Comparison of ENCODE assay signal across 15 cellular contexts in genomic region chrX:149573456-149573855, GRCh38. TPM values are rescaled to one million over a fixed set of nuclear protein-coding genes. Genes with fewer than 3 reads are reported as not detected.
DNase-seq lines count a peak whose midpoint lies in the region; ATAC-seq, FAIRE-seq and TF ChIP-seq lines count a peak whose summit lies in the region.
"Not testable (repeated sequence)": the region's sequence is repeated elsewhere in the genome, so short reads cannot be mapped to it uniquely, and the experiment has no call there.
"Had no signal": no experiment of that assay in that cellular context is flagged by ENCODE, and none has a peak within 500 bp of the region (broad histone marks: within the 10 kb centered on the region; RNA-seq: fewer than 3 reads in every experiment).

No MANE protein-coding gene starts in this region.

- not testable (repeated sequence) for H3K4me3 ChIP-seq in A549; right cardiac atrium (ENCODE audit: low read length)

- TF ChIP-seq CTCF in A549 (IDR thresholded peaks at IDR 0.05) = not testable (repeated sequence)

- CTCF ChIA-PET in A549 (lab: Yijun Ruan, JAX); activated CD4-positive, alpha-beta T cell treated with anti-CD3 and anti-CD28 coated beads for 36 hours (lab: Charles Lee): not testable (repeated sequence)

- not testable (repeated sequence) for H3K27me3 Mint-ChIP-seq in activated CD4-positive, alpha-beta T cell treated with anti-CD3 and anti-CD28 coated beads for 36 hours

- H3K4me1 Mint-ChIP-seq in activated CD4-positive, alpha-beta T cell treated with anti-CD3 and anti-CD28 coated beads for 36 hours = peaks cover 18% of the 10 kb centered on the region

- H3K27ac Mint-ChIP-seq in activated CD4-positive, alpha-beta T cell treated with anti-CD3 and anti-CD28 coated beads for 36 hours = not testable (repeated sequence)

- no CpG with 5 or more reads among the region's 1 CpG for WGBS in A549 (ENCODE audit: missing lambda C conversion rate)
- WGBS in right cardiac atrium = no CpG with 5 or more reads among the region's 1 CpG

- H3K4me2 ChIP-seq in A549 = not testable (repeated sequence)

- TF ChIP-seq RAD21 in A549 (conservative IDR thresholded peaks at IDR 0.05 in 1 of 2, IDR thresholded peaks at IDR 0.05 in 1 of 2) = not testable (repeated sequence)

- not testable (repeated sequence) for H3K27ac ChIP-seq in A549; right cardiac atrium (ENCODE audit: low read length)

- DNase-seq in A549 (ENCODE audit: low read depth in 1 of 2, low spot score in 1 of 2); activated CD4-positive, alpha-beta T cell treated with anti-CD3 and anti-CD28 coated beads for 36 hours; right cardiac atrium: not testable (repeated sequence)

- H3K4me1 ChIP-seq in A549; right cardiac atrium (ENCODE audit: control insufficient read depth, insufficient read depth, low read length): not testable (repeated sequence)

- intact Hi-C loops in activated CD4-positive, alpha-beta T cell treated with anti-CD3 and anti-CD28 coated beads for 36 hours (cut with DNase I, micrococcal nuclease); right cardiac atrium (cut with DNase I): not testable (repeated sequence)

- not testable (repeated sequence) for H3K27me3 ChIP-seq in right cardiac atrium (ENCODE audit: control insufficient read depth, insufficient read depth)

- ATAC-seq in A549 = peak; percentile 30 to 66; a peak in 2 of 6 replicates
- peak; percentile 100 for ATAC-seq in GM18909 (IDR thresholded peaks at IDR 0.05; ENCODE audit: poor library complexity, unreplicated experiment)
- peak; percentile 100 for ATAC-seq in GM21367 (IDR thresholded peaks at IDR 0.05; ENCODE audit: unreplicated experiment)
- peak; percentile 100 for ATAC-seq in HG02610 (IDR thresholded peaks at IDR 0.05; ENCODE audit: unreplicated experiment)
- ATAC-seq in HG03039 (IDR thresholded peaks at IDR 0.05; ENCODE audit: unreplicated experiment) = peak; percentile 100
- ATAC-seq in HG03432 (IDR thresholded peaks at IDR 0.05; ENCODE audit: unreplicated experiment) = peak; percentile 100
- peak; percentile 98 for ATAC-seq in activated CD4-positive, alpha-beta T cell treated with anti-CD3 and anti-CD28 coated beads for 36 hours
- peak; percentile 67 to 91 for ATAC-seq in right cardiac atrium

- H3K4me3 Mint-ChIP-seq in activated CD4-positive, alpha-beta T cell treated with anti-CD3 and anti-CD28 coated beads for 36 hours = not testable (repeated sequence)

- not testable (repeated sequence) for H3K36me3 Mint-ChIP-seq in activated CD4-positive, alpha-beta T cell treated with anti-CD3 and anti-CD28 coated beads for 36 hours (ENCODE audit: low read depth)

- not testable (repeated sequence) for H3K9me3 ChIP-seq in A549; right cardiac atrium (ENCODE audit: control insufficient read depth, low read length)

- not testable (repeated sequence) for H3K9me3 Mint-ChIP-seq in activated CD4-positive, alpha-beta T cell treated with anti-CD3 and anti-CD28 coated beads for 36 hours (ENCODE audit: low read depth)

- FAIRE-seq in A549 (lab: Jason Lieb, UNC) = not testable (repeated sequence)

- not testable (repeated sequence) for TF ChIP-seq POLR2A in A549 (IDR thresholded peaks at IDR 0.05; ENCODE audit: low read length)

- not testable (repeated sequence) for TF ChIP-seq EP300 in A549 (IDR thresholded peaks at IDR 0.05)

- POLR2A ChIA-PET in A549 (lab: Yijun Ruan, JAX); activated CD4-positive, alpha-beta T cell treated with anti-CD3 and anti-CD28 coated beads for 36 hours (lab: Charles Lee): not testable (repeated sequence)

RNA-seq across cellular contexts. Expression of gene MAGEA9B, which starts 13.8 kb away (rescaled TPM):
- polyA plus RNA-seq in A549 (2011; rRNA removed) (0.08 TPM in 1 of 2 replicates, not detected in the other), A549 (2017; fragmentation: RNase III; extraction: RNeasy Plus Mini Kit Qiagen cat#74134 plus additional on column Dnase treatment) (not detected in 3 replicates), right cardiac atrium (not detected)
- polyA plus RNA-seq in A549 (2012; cell fraction: cytosol; rRNA removed) = 0.06 and 0.07 TPM in 2 replicates
- 0.06 and 0.32 TPM in 2 replicates for polyA plus RNA-seq in A549 (2012; cell fraction: nucleus; rRNA removed)
- not detected in 2 replicates for polyA minus RNA-seq in A549 (2011; rRNA and poly(A)+ RNA removed)
- not detected for total RNA-seq in activated CD4-positive, alpha-beta T cell treated with anti-CD3 and anti-CD28 coated beads for 36 hours
- not detected for total RNA-seq in right cardiac atrium
- total RNA-seq: esophagus muscularis mucosa, glomerular endothelial cell, left ventricle myocardium inferior, mononuclear cell, Peyer's patch, renal cortical epithelial cell, tibial nerve had no signal

RNA-seq across cellular contexts. Expression of gene HSFX2, which starts 21.7 kb away (rescaled TPM):
- polyA plus RNA-seq in A549 (2011; rRNA removed) = not detected in 2 replicates
- 0.11 and 0.35 TPM in 2 replicates for polyA plus RNA-seq in A549 (2012; cell fraction: cytosol; rRNA removed)
- 0.18 and 0.91 TPM in 2 replicates for polyA plus RNA-seq in A549 (2012; cell fraction: nucleus; rRNA removed)
- polyA plus RNA-seq in A549 (2017; fragmentation: RNase III; extraction: RNeasy Plus Mini Kit Qiagen cat#74134 plus additional on column Dnase treatment) = 0.08 to 0.18 TPM (median 0.10 TPM) in 3 replicates
- polyA minus RNA-seq in A549 (2011; rRNA and poly(A)+ RNA removed) = 0.44 TPM in 1 of 2 replicates, not detected in the other
- total RNA-seq in activated CD4-positive, alpha-beta T cell treated with anti-CD3 and anti-CD28 coated beads for 36 hours = not detected
- total RNA-seq in right cardiac atrium = 1 to 10 TPM in 2 of 4 donors, not detected in 2; 1.1 to 1.3 TPM
- 0.77 TPM for polyA plus RNA-seq in right cardiac atrium
- total RNA-seq: left ventricle myocardium inferior, renal cortical epithelial cell had no signal

RNA-seq across cellular contexts. Expression of gene HSFX3, which starts 23.7 kb away (rescaled TPM):
- not detected in 2 replicates for polyA plus RNA-seq in A549 (2011; rRNA removed)
- polyA plus RNA-seq in A549 (2012; cell fraction: cytosol; rRNA removed) = not detected in 2 replicates
- not detected in 2 replicates for polyA plus RNA-seq in A549 (2012; cell fraction: nucleus; rRNA removed)
- not detected in 3 replicates for polyA plus RNA-seq in A549 (2017; fragmentation: RNase III; extraction: RNeasy Plus Mini Kit Qiagen cat#74134 plus additional on column Dnase treatment)
- polyA minus RNA-seq in A549 (2011; rRNA and poly(A)+ RNA removed) = not detected in 2 replicates
- total RNA-seq in activated CD4-positive, alpha-beta T cell treated with anti-CD3 and anti-CD28 coated beads for 36 hours = not detected
- total RNA-seq in right cardiac atrium = not detected
- polyA plus RNA-seq in right cardiac atrium = not detected
- total RNA-seq: esophagus muscularis mucosa, glomerular endothelial cell, mononuclear cell, Peyer's patch, renal cortical epithelial cell, tibial nerve had no signal

RNA-seq across cellular contexts. Expression of gene EOLA1, which starts 32.6 kb away (rescaled TPM):
- polyA plus RNA-seq in A549 (2011; rRNA removed) (23.3 and 26.0 TPM in 2 replicates), A549 (2017; fragmentation: RNase III; extraction: RNeasy Plus Mini Kit Qiagen cat#74134 plus additional on column Dnase treatment) (14.5 to 16.9 TPM (median 16.4 TPM) in 3 replicates), right cardiac atrium (26.0 TPM)
- polyA plus RNA-seq in A549 (2012; cell fraction: cytosol; rRNA removed) = 15.5 and 16.2 TPM in 2 replicates
- 16.5 and 17.1 TPM in 2 replicates for polyA plus RNA-seq in A549 (2012; cell fraction: nucleus; rRNA removed)
- 11.8 and 12.7 TPM in 2 replicates for polyA minus RNA-seq in A549 (2011; rRNA and poly(A)+ RNA removed)
- total RNA-seq in activated CD4-positive, alpha-beta T cell treated with anti-CD3 and anti-CD28 coated beads for 36 hours = 10 to 100 TPM; 29.4 to 37.4 TPM
- 10 to 100 TPM; 23.8 to 29.6 (median 26.8) TPM for total RNA-seq in right cardiac atrium

RNA-seq across cellular contexts. Expression of gene TMEM185A, which starts 58.1 kb away (rescaled TPM):
- polyA plus RNA-seq in A549 (2011; rRNA removed) (24.3 and 25.1 TPM in 2 replicates), A549 (2017; fragmentation: RNase III; extraction: RNeasy Plus Mini Kit Qiagen cat#74134 plus additional on column Dnase treatment) (17.6 to 21.5 TPM (median 21.1 TPM) in 3 replicates), right cardiac atrium (43.0 TPM)
- polyA plus RNA-seq in A549 (2012; cell fraction: cytosol; rRNA removed) = 13.0 and 16.0 TPM in 2 replicates
- 15.5 and 18.4 TPM in 2 replicates for polyA plus RNA-seq in A549 (2012; cell fraction: nucleus; rRNA removed)
- 51.2 and 59.9 TPM in 2 replicates for polyA minus RNA-seq in A549 (2011; rRNA and poly(A)+ RNA removed)
- total RNA-seq in activated CD4-positive, alpha-beta T cell treated with anti-CD3 and anti-CD28 coated beads for 36 hours = 10 to 100 TPM; 10.2 to 14.4 TPM
- total RNA-seq in right cardiac atrium = 10 to 100 TPM; 50.7 to 86.0 (median 62.5) TPM

Comparison
In these comparisons a context has a peak if more than half of its experiments do, and no peak if none do; other contexts are left out.
1. ATAC-seq: peak in every context shown above with its lines; median percentile 100 in GM18909; 100 in GM21367; 100 in HG02610; 100 in HG03039; 100 in HG03432; 98 in activated CD4-positive, alpha-beta T cell treated with anti-CD3 and anti-CD28 coated beads for 36 hours; 79 in right cardiac atrium; 48 in A549.